ENCODE assay signal across 17 cellular contexts in genomic region chr20:17676378-17676759, GRCh38. TPM values are rescaled to one million over a fixed set of nuclear protein-coding genes. Genes with fewer than 3 reads are reported as not detected.
"Had no signal": no experiment of that assay in that cellular context is flagged by ENCODE, and none has a peak within 500 bp of the region (broad histone marks: within the 10 kb centered on the region; RNA-seq: fewer than 3 reads in every experiment).

No MANE protein-coding gene starts in this region.

- H3K4me3 ChIP-seq: psoas muscle, testis had no signal

- ATAC-seq: activated T-cell treated with anti-CD3 and anti-CD28 coated beads, Interleukin-2, amount 50 U/mL, for 4 hours; naive thymus-derived CD4-positive, alpha-beta T cell; psoas muscle; sciatic nerve; stimulated activated naive CD8-positive, alpha-beta T cell treated with anti-CD3 and anti-CD28 coated beads, Interleukin-15, Interleukin-2, amounts not matched to agents 100 U/mL and 50 U/mL, for 24 hours had no signal

- H3K9me3 Mint-ChIP-seq: activated T-cell treated with anti-CD3 and anti-CD28 coated beads, Interleukin-2, amount 50 U/mL, for 4 hours; immature natural killer cell; naive thymus-derived CD4-positive, alpha-beta T cell; T-helper 2 cell treated with Interferon-gamma antibody and Interleukin-4, amounts not matched to agents 5 μg/mL and 100 μg/mL, for 36 hours had no signal

- H3K27ac ChIP-seq: psoas muscle, testis had no signal

- H3K9me3 ChIP-seq: psoas muscle, testis had no signal

- H3K27me3 ChIP-seq: testis had no signal

- H3K4me3 Mint-ChIP-seq: activated T-cell treated with anti-CD3 and anti-CD28 coated beads, Interleukin-2, amount 50 U/mL, for 4 hours; immature natural killer cell; naive thymus-derived CD4-positive, alpha-beta T cell; T-helper 2 cell treated with Interferon-gamma antibody and Interleukin-4, amounts not matched to agents 5 μg/mL and 100 μg/mL, for 36 hours had no signal

- H3K27me3 Mint-ChIP-seq: naive thymus-derived CD4-positive, alpha-beta T cell had no signal

- H3K27ac Mint-ChIP-seq: T-helper 2 cell treated with Interferon-gamma antibody and Interleukin-4, amounts not matched to agents 5 μg/mL and 100 μg/mL, for 36 hours had no signal

- DNase-seq: activated CD4-positive, alpha-beta T cell treated with anti-CD3 and anti-CD28 coated beads, Interleukin-2, amount 50 U/mL, for 4 hours; activated CD4-positive, CD25-positive, alpha-beta regulatory T cell treated with anti-CD3 and anti-CD28 coated beads, Interleukin-2, amount 50 U/mL, for 72 hours; activated gamma-delta T cell treated with Interleukin-2 at 50 U/mL for 16 hours; activated T-cell treated with anti-CD3 and anti-CD28 coated beads, Interleukin-2, amount 50 U/mL, for 4 hours; central memory CD4-positive, alpha-beta T cell; dermis blood vessel endothelial cell; immature natural killer cell; naive thymus-derived CD4-positive, alpha-beta T cell; psoas muscle; stimulated activated naive CD8-positive, alpha-beta T cell treated with anti-CD3 and anti-CD28 coated beads, Interleukin-15, Interleukin-2, amounts not matched to agents 100 U/mL and 50 U/mL, for 24 hours; testis had no signal

RNA-seq across cellular contexts. Expression of gene BANF2, which starts 23.4 kb away (rescaled TPM):
- total RNA-seq: activated T-cell treated with anti-CD3 and anti-CD28 coated beads, Interleukin-2, amount 50 U/mL, for 4 hours; dermis blood vessel endothelial cell; fibroblast of villous mesenchyme; lung microvascular endothelial cell; mononuclear cell; naive thymus-derived CD4-positive, alpha-beta T cell; psoas muscle; sciatic nerve had no signal
- polyA plus RNA-seq: esophagus; immature natural killer cell; naive thymus-derived CD4-positive, alpha-beta T cell; psoas muscle had no signal
